Comparison of ENCODE assay signal across 33 cellular contexts in genomic region chr19:54298357-54299125, GRCh38. TPM values are rescaled to one million over a fixed set of nuclear protein-coding genes. Genes with fewer than 3 reads are reported as not detected.
"Had no signal": no experiment of that assay in that cellular context is flagged by ENCODE, and none has a peak within 500 bp of the region (broad histone marks: within the 10 kb centered on the region; RNA-seq: fewer than 3 reads in every experiment).

No MANE protein-coding gene starts in this region.

- H3K4me1 ChIP-seq: adrenal gland, body of pancreas, gastroesophageal sphincter, stomach, thyroid gland had no signal

- H3K4me3 Mint-ChIP-seq: activated CD4-positive, alpha-beta memory T cell treated with anti-CD3 and anti-CD28 coated beads for 36 hours; activated CD4-positive, alpha-beta T cell treated with anti-CD3 and anti-CD28 coated beads, Interleukin-2, amount 10 ng/mL, durations not matched to agents 24 days and 14 days; activated naive CD4-positive, alpha-beta T cell treated with anti-CD3 and anti-CD28 coated beads for 36 hours; activated naive CD8-positive, alpha-beta T cell treated with anti-CD3 and anti-CD28 coated beads for 36 hours; activated T-helper 1 cell treated with anti-CD3 and anti-CD28 coated beads, Interleukin-12 subunit alpha, Interleukin-12 subunit beta, Interleukin-2, Interleukin-4 antibody, amounts not matched to agents 30 ng/mL and 10 ng/mL and 1 ng/mL, durations not matched to agents 14 hours and 24 hours and 36 hours; effector memory CD8-positive, alpha-beta T cell; naive thymus-derived CD8-positive, alpha-beta T cell; neural crest cell; stimulated activated naive B cell treated with anti-CD40 and anti-IgM and Interleukin-4, amounts not matched to agents 10 μg/mL and 1 μg/mL and 100 μg/mL, for 72 hours; T-helper 2 cell treated with Interferon-gamma antibody and Interleukin-4, amounts not matched to agents 5 μg/mL and 100 μg/mL, for 36 hours had no signal

- H3K36me3 Mint-ChIP-seq: activated CD4-positive, alpha-beta memory T cell treated with anti-CD3 and anti-CD28 coated beads for 36 hours; activated naive CD8-positive, alpha-beta T cell treated with anti-CD3 and anti-CD28 coated beads for 36 hours had no signal

- H3K9me3 Mint-ChIP-seq: activated CD4-positive, alpha-beta memory T cell treated with anti-CD3 and anti-CD28 coated beads for 36 hours; activated CD4-positive, alpha-beta T cell treated with anti-CD3 and anti-CD28 coated beads, Interleukin-2, amount 10 ng/mL, durations not matched to agents 24 days and 14 days; activated naive CD4-positive, alpha-beta T cell treated with anti-CD3 and anti-CD28 coated beads for 36 hours; activated T-helper 1 cell treated with anti-CD3 and anti-CD28 coated beads, Interleukin-12 subunit alpha, Interleukin-12 subunit beta, Interleukin-2, Interleukin-4 antibody, amounts not matched to agents 30 ng/mL and 10 ng/mL and 1 ng/mL, durations not matched to agents 14 hours and 24 hours and 36 hours; effector memory CD8-positive, alpha-beta T cell; neural crest cell; T-helper 2 cell treated with Interferon-gamma antibody and Interleukin-4, amounts not matched to agents 5 μg/mL and 100 μg/mL, for 36 hours had no signal

- H3K27me3 ChIP-seq: adrenal gland, body of pancreas, thyroid gland had no signal

- ATAC-seq: body of pancreas; effector memory CD8-positive, alpha-beta T cell; gastroesophageal sphincter; left colon; naive thymus-derived CD8-positive, alpha-beta T cell; right cardiac atrium had no signal

- H3K4me3 ChIP-seq: adrenal gland, body of pancreas, gastroesophageal sphincter, hepatocyte, stomach, thyroid gland had no signal

- H3K36me3 ChIP-seq: adrenal gland, gastroesophageal sphincter, stomach, thyroid gland, WERI-Rb-1 had no signal

- H3K27ac Mint-ChIP-seq: activated CD4-positive, alpha-beta memory T cell treated with anti-CD3 and anti-CD28 coated beads for 36 hours; activated CD4-positive, alpha-beta T cell treated with anti-CD3 and anti-CD28 coated beads, Interleukin-2, amount 10 ng/mL, durations not matched to agents 24 days and 14 days; activated naive CD4-positive, alpha-beta T cell treated with anti-CD3 and anti-CD28 coated beads for 36 hours; activated naive CD8-positive, alpha-beta T cell treated with anti-CD3 and anti-CD28 coated beads for 36 hours; activated T-helper 1 cell treated with anti-CD3 and anti-CD28 coated beads, Interleukin-12 subunit alpha, Interleukin-12 subunit beta, Interleukin-2, Interleukin-4 antibody, amounts not matched to agents 30 ng/mL and 10 ng/mL and 1 ng/mL, durations not matched to agents 14 hours and 24 hours and 36 hours; effector memory CD8-positive, alpha-beta T cell; stimulated activated naive B cell treated with anti-CD40 and anti-IgM and Interleukin-4, amounts not matched to agents 10 μg/mL and 1 μg/mL and 100 μg/mL, for 72 hours; T-helper 2 cell treated with Interferon-gamma antibody and Interleukin-4, amounts not matched to agents 5 μg/mL and 100 μg/mL, for 36 hours had no signal

- H3K4me1 Mint-ChIP-seq: activated CD4-positive, alpha-beta T cell treated with anti-CD3 and anti-CD28 coated beads, Interleukin-2, amount 10 ng/mL, durations not matched to agents 24 days and 14 days; neural crest cell had no signal

- H3K9me3 ChIP-seq: adrenal gland, body of pancreas, thyroid gland had no signal

- DNase-seq: activated CD4-positive, alpha-beta memory T cell treated with anti-CD3 and anti-CD28 coated beads for 36 hours; activated CD4-positive, alpha-beta T cell treated with anti-CD3 and anti-CD28 coated beads, Interleukin-2, amount 10 ng/mL, durations not matched to agents 24 days and 14 days; activated CD4-positive, CD25-positive, alpha-beta regulatory T cell treated with anti-CD3 and anti-CD28 coated beads, Interleukin-2, amount 50 U/mL, for 72 hours; activated CD8-positive, alpha-beta memory T cell treated with anti-CD3 and anti-CD28 coated beads, Interleukin-2, amount 50 U/mL, for 4 hours; activated effector memory CD4-positive, alpha-beta T cell treated with anti-CD3 and anti-CD28 coated beads, Interleukin-2, amount 50 U/mL, for 16 hours; activated naive CD4-positive, alpha-beta T cell treated with anti-CD3 and anti-CD28 coated beads for 36 hours; activated naive CD8-positive, alpha-beta T cell treated with anti-CD3 and anti-CD28 coated beads for 36 hours; activated T-cell treated with anti-CD3 and anti-CD28 coated beads, Interleukin-2, amount 50 U/mL, for 1 hour; adrenal gland; aorta; body of pancreas; effector memory CD8-positive, alpha-beta T cell; erythroblast; left colon; midbrain; naive thymus-derived CD8-positive, alpha-beta T cell; right cardiac atrium; stimulated activated CD4-positive, alpha-beta T cell treated with anti-CD3 and anti-CD28 coated beads, Interleukin-12 subunit alpha, Interleukin-12 subunit beta, amount 100 ng/mL, for 4 hours; stimulated activated CD4-positive, alpha-beta T cell treated with anti-CD3 and anti-CD28 coated beads, Interleukin-4, amount 100 ng/mL, for 1 hour; stimulated activated naive B cell treated with anti-CD40 and anti-IgM and Interleukin-4, amounts not matched to agents 10 μg/mL and 1 μg/mL and 100 μg/mL, for 72 hours; stomach; T-helper 1 cell; thyroid gland; WERI-Rb-1 had no signal

- H3K27ac ChIP-seq: adrenal gland, body of pancreas, gastroesophageal sphincter, hepatocyte, stomach, thyroid gland, WERI-Rb-1 had no signal

RNA-seq across cellular contexts. Expression of gene LILRA5, which starts 14.4 kb away (rescaled TPM):
- total RNA-seq: activated CD4-positive, alpha-beta memory T cell treated with anti-CD3 and anti-CD28 coated beads for 36 hours; activated CD4-positive, alpha-beta T cell treated with anti-CD3 and anti-CD28 coated beads, Interleukin-2, amount 10 ng/mL, durations not matched to agents 24 days and 14 days; activated CD8-positive, alpha-beta memory T cell treated with anti-CD3 and anti-CD28 coated beads for 36 hours; activated naive CD4-positive, alpha-beta T cell treated with anti-CD3 and anti-CD28 coated beads for 36 hours; activated naive CD8-positive, alpha-beta T cell treated with anti-CD3 and anti-CD28 coated beads for 36 hours; activated T-helper 1 cell treated with anti-CD3 and anti-CD28 coated beads, Interleukin-12 subunit alpha, Interleukin-12 subunit beta, Interleukin-2, Interleukin-4 antibody, amounts not matched to agents 30 ng/mL and 10 ng/mL and 1 ng/mL, durations not matched to agents 14 hours and 24 hours and 36 hours; dermis microvascular lymphatic vessel endothelial cell; fibroblast of lung; fibroblast of villous mesenchyme; hepatocyte; naive thymus-derived CD8-positive, alpha-beta T cell; neural crest cell had no signal

RNA-seq across cellular contexts. Expression of gene LILRB2, which starts 17.6 kb away (rescaled TPM):
- total RNA-seq: activated CD4-positive, alpha-beta memory T cell treated with anti-CD3 and anti-CD28 coated beads for 36 hours; activated CD4-positive, alpha-beta T cell treated with anti-CD3 and anti-CD28 coated beads, Interleukin-2, amount 10 ng/mL, durations not matched to agents 24 days and 14 days; activated CD8-positive, alpha-beta memory T cell treated with anti-CD3 and anti-CD28 coated beads for 36 hours; activated naive CD4-positive, alpha-beta T cell treated with anti-CD3 and anti-CD28 coated beads for 36 hours; activated naive CD8-positive, alpha-beta T cell treated with anti-CD3 and anti-CD28 coated beads for 36 hours; activated T-helper 1 cell treated with anti-CD3 and anti-CD28 coated beads, Interleukin-12 subunit alpha, Interleukin-12 subunit beta, Interleukin-2, Interleukin-4 antibody, amounts not matched to agents 30 ng/mL and 10 ng/mL and 1 ng/mL, durations not matched to agents 14 hours and 24 hours and 36 hours; dermis microvascular lymphatic vessel endothelial cell; fibroblast of lung; fibroblast of villous mesenchyme; hepatocyte; neural crest cell had no signal

RNA-seq across cellular contexts. Expression of gene LILRA4, which starts 40.4 kb away (rescaled TPM):
- total RNA-seq: activated CD4-positive, alpha-beta memory T cell treated with anti-CD3 and anti-CD28 coated beads for 36 hours; activated CD4-positive, alpha-beta T cell treated with anti-CD3 and anti-CD28 coated beads, Interleukin-2, amount 10 ng/mL, durations not matched to agents 24 days and 14 days; activated CD8-positive, alpha-beta memory T cell treated with anti-CD3 and anti-CD28 coated beads for 36 hours; activated naive CD4-positive, alpha-beta T cell treated with anti-CD3 and anti-CD28 coated beads for 36 hours; activated T-helper 1 cell treated with anti-CD3 and anti-CD28 coated beads, Interleukin-12 subunit alpha, Interleukin-12 subunit beta, Interleukin-2, Interleukin-4 antibody, amounts not matched to agents 30 ng/mL and 10 ng/mL and 1 ng/mL, durations not matched to agents 14 hours and 24 hours and 36 hours; aorta; body of pancreas; dermis microvascular lymphatic vessel endothelial cell; fibroblast of lung; fibroblast of villous mesenchyme; gastroesophageal sphincter; hepatocyte; left colon; neural crest cell; right cardiac atrium; stomach; thyroid gland had no signal

RNA-seq across cellular contexts. Expression of gene LILRB5, which starts 41.5 kb away (rescaled TPM):
- total RNA-seq: activated CD4-positive, alpha-beta memory T cell treated with anti-CD3 and anti-CD28 coated beads for 36 hours; activated CD4-positive, alpha-beta T cell treated with anti-CD3 and anti-CD28 coated beads, Interleukin-2, amount 10 ng/mL, durations not matched to agents 24 days and 14 days; activated CD8-positive, alpha-beta memory T cell treated with anti-CD3 and anti-CD28 coated beads for 36 hours; activated naive CD4-positive, alpha-beta T cell treated with anti-CD3 and anti-CD28 coated beads for 36 hours; activated naive CD8-positive, alpha-beta T cell treated with anti-CD3 and anti-CD28 coated beads for 36 hours; activated T-helper 1 cell treated with anti-CD3 and anti-CD28 coated beads, Interleukin-12 subunit alpha, Interleukin-12 subunit beta, Interleukin-2, Interleukin-4 antibody, amounts not matched to agents 30 ng/mL and 10 ng/mL and 1 ng/mL, durations not matched to agents 14 hours and 24 hours and 36 hours; dermis microvascular lymphatic vessel endothelial cell; fibroblast of lung; fibroblast of villous mesenchyme; neural crest cell had no signal

RNA-seq across cellular contexts. Expression of gene LILRA6, which starts 56.0 kb away (rescaled TPM):
- total RNA-seq: activated CD8-positive, alpha-beta memory T cell treated with anti-CD3 and anti-CD28 coated beads for 36 hours; activated naive CD4-positive, alpha-beta T cell treated with anti-CD3 and anti-CD28 coated beads for 36 hours; activated naive CD8-positive, alpha-beta T cell treated with anti-CD3 and anti-CD28 coated beads for 36 hours; body of pancreas; dermis microvascular lymphatic vessel endothelial cell; fibroblast of lung; fibroblast of villous mesenchyme; hepatocyte; neural crest cell had no signal
